Comparison of ENCODE assay signal across 1 cellular context in the genomic region with DNA sequence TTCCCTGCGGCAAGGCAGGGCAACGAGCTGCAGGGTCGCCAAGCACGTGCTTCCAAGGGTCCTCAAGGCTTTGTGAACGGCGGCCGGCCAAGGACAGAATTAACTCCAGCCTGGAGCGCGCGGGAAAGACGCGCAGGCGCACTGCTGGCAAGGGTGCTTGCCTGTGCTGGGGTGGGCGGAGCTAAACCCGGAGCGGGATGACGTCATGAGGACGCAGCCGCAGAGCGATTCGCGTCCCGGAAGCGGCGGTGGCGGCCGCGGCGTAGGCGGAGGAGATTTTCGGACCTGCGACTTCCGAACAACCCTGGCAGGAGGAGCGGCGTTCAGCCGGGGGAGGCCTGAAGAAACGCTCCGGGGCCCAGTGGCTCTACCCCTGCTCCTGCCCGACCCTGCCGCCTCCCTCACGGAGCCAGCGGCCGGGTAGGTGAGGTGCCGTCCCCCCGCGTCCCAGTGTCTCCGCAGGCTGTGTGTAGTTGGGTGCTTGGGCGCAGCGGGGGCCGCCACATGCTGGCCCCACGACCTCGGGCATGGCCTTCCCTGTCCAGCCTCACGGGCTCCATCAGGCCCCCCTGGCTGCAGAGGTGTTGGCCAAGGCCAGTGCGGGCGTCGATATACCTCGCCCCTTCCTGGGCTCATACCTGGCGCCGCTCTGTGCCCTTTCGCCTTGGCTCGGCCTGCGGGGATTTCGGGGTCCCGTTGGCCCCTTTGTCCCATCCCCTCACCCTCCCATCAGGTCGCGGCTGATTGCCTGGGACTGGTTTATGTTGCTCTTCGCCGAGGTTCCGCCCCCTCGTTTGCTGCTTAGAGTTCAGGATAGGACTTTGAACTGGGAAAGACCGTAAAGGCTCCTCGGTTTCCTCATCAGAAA.
TF ChIP-seq lines count a peak whose summit lies in the region.

A gene with protein sequence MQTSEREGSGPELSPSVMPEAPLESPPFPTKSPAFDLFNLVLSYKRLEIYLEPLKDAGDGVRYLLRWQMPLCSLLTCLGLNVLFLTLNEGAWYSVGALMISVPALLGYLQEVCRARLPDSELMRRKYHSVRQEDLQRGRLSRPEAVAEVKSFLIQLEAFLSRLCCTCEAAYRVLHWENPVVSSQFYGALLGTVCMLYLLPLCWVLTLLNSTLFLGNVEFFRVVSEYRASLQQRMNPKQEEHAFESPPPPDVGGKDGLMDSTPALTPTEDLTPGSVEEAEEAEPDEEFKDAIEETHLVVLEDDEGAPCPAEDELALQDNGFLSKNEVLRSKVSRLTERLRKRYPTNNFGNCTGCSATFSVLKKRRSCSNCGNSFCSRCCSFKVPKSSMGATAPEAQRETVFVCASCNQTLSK (plus strand): TSS at position 227 of the 868 bp plus-strand sequence. CDS start 1,350 bp downstream, outside the sequence.

TF ChIP-seq in WTC11, 78 proteins besides CTCF, POLR2A, EP300 and RAD21 (continued from another document and continues in another):
- TF ChIP-seq GABPB1 (CRISPR knock-in tag; IDR thresholded peaks at IDR 0.05) (peak; percentile 85), ZNF317 (CRISPR knock-in tag; IDR thresholded peaks at IDR 0.05; ENCODE audit: borderline replicate concordance, low read depth) (peak; percentile 91), NFYB (CRISPR knock-in tag; conservative IDR thresholded peaks at IDR 0.05; ENCODE audit: low read depth) (peak; percentile 66), ARID4B (CRISPR knock-in tag; IDR thresholded peaks at IDR 0.05; ENCODE audit: borderline replicate concordance) (peak; percentile 100), AFF4 (CRISPR knock-in tag; IDR thresholded peaks at IDR 0.05; ENCODE audit: borderline replicate concordance) (peak; percentile 100), MXD4 (CRISPR knock-in tag; IDR thresholded peaks at IDR 0.05; ENCODE audit: borderline replicate concordance) (no peak), ETV6 (CRISPR knock-in tag; IDR thresholded peaks at IDR 0.05) (peak; percentile 100), FOXP1 (CRISPR knock-in tag; IDR thresholded peaks at IDR 0.05; ENCODE audit: borderline replicate concordance) (peak; percentile 100), FOXP4 (CRISPR knock-in tag; IDR thresholded peaks at IDR 0.05) (peak; percentile 100), TEAD4 (CRISPR knock-in tag; IDR thresholded peaks at IDR 0.05) (peak; percentile 99), RORB (CRISPR knock-in tag; IDR thresholded peaks at IDR 0.05) (no peak), FOXK1 (CRISPR knock-in tag; IDR thresholded peaks at IDR 0.05) (peak; percentile 99), SMAD3 (CRISPR knock-in tag; IDR thresholded peaks at IDR 0.05; ENCODE audit: borderline replicate concordance) (peak; percentile 100), ZMAT4 (CRISPR knock-in tag; IDR thresholded peaks at IDR 0.05) (no peak), ATF2 (CRISPR knock-in tag; IDR thresholded peaks at IDR 0.05; ENCODE audit: borderline replicate concordance, low read depth) (peak; percentile 99), NR1H2 (CRISPR knock-in tag; IDR thresholded peaks at IDR 0.05) (peak; percentile 96)
- TF ChIP-seq, protein P1, sequence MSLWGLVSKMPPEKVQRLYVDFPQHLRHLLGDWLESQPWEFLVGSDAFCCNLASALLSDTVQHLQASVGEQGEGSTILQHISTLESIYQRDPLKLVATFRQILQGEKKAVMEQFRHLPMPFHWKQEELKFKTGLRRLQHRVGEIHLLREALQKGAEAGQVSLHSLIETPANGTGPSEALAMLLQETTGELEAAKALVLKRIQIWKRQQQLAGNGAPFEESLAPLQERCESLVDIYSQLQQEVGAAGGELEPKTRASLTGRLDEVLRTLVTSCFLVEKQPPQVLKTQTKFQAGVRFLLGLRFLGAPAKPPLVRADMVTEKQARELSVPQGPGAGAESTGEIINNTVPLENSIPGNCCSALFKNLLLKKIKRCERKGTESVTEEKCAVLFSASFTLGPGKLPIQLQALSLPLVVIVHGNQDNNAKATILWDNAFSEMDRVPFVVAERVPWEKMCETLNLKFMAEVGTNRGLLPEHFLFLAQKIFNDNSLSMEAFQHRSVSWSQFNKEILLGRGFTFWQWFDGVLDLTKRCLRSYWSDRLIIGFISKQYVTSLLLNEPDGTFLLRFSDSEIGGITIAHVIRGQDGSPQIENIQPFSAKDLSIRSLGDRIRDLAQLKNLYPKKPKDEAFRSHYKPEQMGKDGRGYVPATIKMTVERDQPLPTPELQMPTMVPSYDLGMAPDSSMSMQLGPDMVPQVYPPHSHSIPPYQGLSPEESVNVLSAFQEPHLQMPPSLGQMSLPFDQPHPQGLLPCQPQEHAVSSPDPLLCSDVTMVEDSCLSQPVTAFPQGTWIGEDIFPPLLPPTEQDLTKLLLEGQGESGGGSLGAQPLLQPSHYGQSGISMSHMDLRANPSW (CRISPR knock-in tag; conservative IDR thresholded peaks at IDR 0.05; ENCODE audit: low read depth): peak; percentile 97; the same call in 1 of the 2 replicates
- TF ChIP-seq, protein P2, sequence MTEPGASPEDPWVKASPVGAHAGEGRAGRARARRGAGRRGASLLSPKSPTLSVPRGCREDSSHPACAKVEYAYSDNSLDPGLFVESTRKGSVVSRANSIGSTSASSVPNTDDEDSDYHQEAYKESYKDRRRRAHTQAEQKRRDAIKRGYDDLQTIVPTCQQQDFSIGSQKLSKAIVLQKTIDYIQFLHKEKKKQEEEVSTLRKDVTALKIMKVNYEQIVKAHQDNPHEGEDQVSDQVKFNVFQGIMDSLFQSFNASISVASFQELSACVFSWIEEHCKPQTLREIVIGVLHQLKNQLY (CRISPR knock-in tag; IDR thresholded peaks at IDR 0.05): peak; percentile 99
- TF ChIP-seq, protein P3, sequence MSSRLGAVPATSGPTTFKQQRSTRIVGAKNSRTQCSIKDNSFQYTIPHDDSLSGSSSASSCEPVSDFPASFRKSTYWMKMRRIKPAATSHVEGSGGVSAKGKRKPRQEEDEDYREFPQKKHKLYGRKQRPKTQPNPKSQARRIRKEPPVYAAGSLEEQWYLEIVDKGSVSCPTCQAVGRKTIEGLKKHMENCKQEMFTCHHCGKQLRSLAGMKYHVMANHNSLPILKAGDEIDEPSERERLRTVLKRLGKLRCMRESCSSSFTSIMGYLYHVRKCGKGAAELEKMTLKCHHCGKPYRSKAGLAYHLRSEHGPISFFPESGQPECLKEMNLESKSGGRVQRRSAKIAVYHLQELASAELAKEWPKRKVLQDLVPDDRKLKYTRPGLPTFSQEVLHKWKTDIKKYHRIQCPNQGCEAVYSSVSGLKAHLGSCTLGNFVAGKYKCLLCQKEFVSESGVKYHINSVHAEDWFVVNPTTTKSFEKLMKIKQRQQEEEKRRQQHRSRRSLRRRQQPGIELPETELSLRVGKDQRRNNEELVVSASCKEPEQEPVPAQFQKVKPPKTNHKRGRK (CRISPR knock-in tag; IDR thresholded peaks at IDR 0.05; ENCODE audit: borderline replicate concordance): peak; percentile 97
- TF ChIP-seq, protein P4, sequence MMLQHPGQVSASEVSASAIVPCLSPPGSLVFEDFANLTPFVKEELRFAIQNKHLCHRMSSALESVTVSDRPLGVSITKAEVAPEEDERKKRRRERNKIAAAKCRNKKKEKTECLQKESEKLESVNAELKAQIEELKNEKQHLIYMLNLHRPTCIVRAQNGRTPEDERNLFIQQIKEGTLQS (CRISPR knock-in tag; conservative IDR thresholded peaks at IDR 0.05): peak; percentile 99
- TF ChIP-seq, protein P5, sequence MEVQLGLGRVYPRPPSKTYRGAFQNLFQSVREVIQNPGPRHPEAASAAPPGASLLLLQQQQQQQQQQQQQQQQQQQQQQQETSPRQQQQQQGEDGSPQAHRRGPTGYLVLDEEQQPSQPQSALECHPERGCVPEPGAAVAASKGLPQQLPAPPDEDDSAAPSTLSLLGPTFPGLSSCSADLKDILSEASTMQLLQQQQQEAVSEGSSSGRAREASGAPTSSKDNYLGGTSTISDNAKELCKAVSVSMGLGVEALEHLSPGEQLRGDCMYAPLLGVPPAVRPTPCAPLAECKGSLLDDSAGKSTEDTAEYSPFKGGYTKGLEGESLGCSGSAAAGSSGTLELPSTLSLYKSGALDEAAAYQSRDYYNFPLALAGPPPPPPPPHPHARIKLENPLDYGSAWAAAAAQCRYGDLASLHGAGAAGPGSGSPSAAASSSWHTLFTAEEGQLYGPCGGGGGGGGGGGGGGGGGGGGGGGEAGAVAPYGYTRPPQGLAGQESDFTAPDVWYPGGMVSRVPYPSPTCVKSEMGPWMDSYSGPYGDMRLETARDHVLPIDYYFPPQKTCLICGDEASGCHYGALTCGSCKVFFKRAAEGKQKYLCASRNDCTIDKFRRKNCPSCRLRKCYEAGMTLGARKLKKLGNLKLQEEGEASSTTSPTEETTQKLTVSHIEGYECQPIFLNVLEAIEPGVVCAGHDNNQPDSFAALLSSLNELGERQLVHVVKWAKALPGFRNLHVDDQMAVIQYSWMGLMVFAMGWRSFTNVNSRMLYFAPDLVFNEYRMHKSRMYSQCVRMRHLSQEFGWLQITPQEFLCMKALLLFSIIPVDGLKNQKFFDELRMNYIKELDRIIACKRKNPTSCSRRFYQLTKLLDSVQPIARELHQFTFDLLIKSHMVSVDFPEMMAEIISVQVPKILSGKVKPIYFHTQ (CRISPR knock-in tag; IDR thresholded peaks at IDR 0.05): no peak
